26 cellular contexts compared by ENCODE assay signal in the genomic region with DNA sequence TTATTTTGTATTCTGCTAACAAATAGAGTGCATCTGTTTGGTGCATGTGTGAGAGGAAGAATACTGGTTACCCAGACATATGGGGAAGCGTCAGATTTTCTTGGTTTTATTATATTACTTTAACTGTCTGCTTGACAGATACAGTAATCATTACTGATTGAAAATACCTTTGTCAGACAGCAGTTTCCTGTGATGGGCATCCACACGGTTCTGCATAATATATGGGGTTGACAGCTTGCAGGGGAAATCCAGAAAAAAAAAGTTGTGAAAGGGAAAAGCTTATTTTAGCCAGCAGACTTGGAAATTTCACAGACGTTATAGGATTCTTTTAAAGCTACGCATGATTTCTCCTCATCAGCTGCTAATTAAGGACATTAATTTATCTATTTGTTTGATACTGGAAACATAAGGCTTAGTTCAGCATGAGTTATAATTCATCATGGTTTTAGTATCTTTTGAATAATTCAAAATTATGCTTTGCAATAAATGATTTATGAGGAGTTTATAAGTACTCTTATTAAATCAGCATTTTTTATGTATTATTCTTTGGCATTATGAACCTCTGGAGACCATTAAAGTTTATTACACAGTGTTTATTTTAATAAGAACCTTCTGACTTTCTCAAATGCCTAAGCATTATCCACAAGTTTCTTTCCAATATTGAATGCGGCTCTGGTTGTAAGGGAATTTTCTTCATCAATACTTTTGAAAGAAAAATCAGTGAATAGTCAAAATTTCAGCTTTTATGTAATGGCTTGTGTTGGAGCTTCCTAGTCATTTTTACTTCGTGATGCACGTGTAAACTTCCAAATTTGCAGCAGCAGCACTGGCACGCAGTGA.
"Had no signal": no experiment of that assay in that cellular context is flagged by ENCODE, and none has a peak within 500 bp of the region (broad histone marks: within the 10 kb centered on the region; RNA-seq: fewer than 3 reads in every experiment).

No MANE protein-coding gene starts in this region.

- H3K27ac ChIP-seq: ascending aorta, body of pancreas, SJSA1 had no signal

- DNase-seq: activated CD4-positive, alpha-beta T cell treated with anti-CD3 and anti-CD28 coated beads, Interleukin-2, amount 10 ng/mL, durations not matched to agents 24 days and 14 days; activated CD4-positive, alpha-beta T cell treated with anti-CD3 and anti-CD28 coated beads, Interleukin-2, amount 50 U/mL, for 48 hours; activated CD8-positive, alpha-beta memory T cell treated with anti-CD3 and anti-CD28 coated beads, Interleukin-2, amount 10 ng/mL, durations not matched to agents 7 days and 5 days; activated effector memory CD4-positive, alpha-beta T cell treated with Interleukin-2 at 50 U/mL for 16 hours; activated naive CD4-positive, alpha-beta T cell; activated T-cell treated with anti-CD3 and anti-CD28 coated beads, Interleukin-2, amount 50 U/mL, for 24 hours; body of pancreas; MG63; NCI-H1105 treated with DMSO at 0.1 percent for 48 hours; NCI-H1436 treated with DMSO at 0.1 percent for 48 hours; NCI-H187; NCI-H2081; NCI-H510A treated with DMSO at 0.1 percent for 48 hours; NCI-H69; NK-92 treated with Interleukin-12 subunit alpha and Interleukin-12 subunit beta, amount 100 ng/mL, for 24 hours; OCI-M1; Right ventricle myocardium superior; RPMI8226; SW 1271 had no signal

- H3K27me3 Mint-ChIP-seq: activated CD4-positive, alpha-beta T cell treated with anti-CD3 and anti-CD28 coated beads, Interleukin-2, amount 10 ng/mL, durations not matched to agents 24 days and 14 days; activated CD8-positive, alpha-beta memory T cell treated with anti-CD3 and anti-CD28 coated beads, Interleukin-2, amount 10 ng/mL, durations not matched to agents 7 days and 5 days; activated T-cell treated with anti-CD3 and anti-CD28 coated beads, Interleukin-2, amount 50 U/mL, for 24 hours had no signal

- H3K27ac Mint-ChIP-seq: activated CD4-positive, alpha-beta T cell treated with anti-CD3 and anti-CD28 coated beads, Interleukin-2, amount 10 ng/mL, durations not matched to agents 24 days and 14 days; activated CD8-positive, alpha-beta memory T cell treated with anti-CD3 and anti-CD28 coated beads, Interleukin-2, amount 10 ng/mL, durations not matched to agents 7 days and 5 days; activated naive CD4-positive, alpha-beta T cell treated with anti-CD3 and anti-CD28 coated beads, Interleukin-2, amount 50 U/mL, for 24 hours; activated T-cell treated with anti-CD3 and anti-CD28 coated beads, Interleukin-2, amount 50 U/mL, for 24 hours; activated T-helper 1 cell treated with anti-CD3 and anti-CD28 coated beads, Interleukin-12 subunit alpha, Interleukin-12 subunit beta, Interleukin-2, Interleukin-4 antibody, amounts not matched to agents 30 ng/mL and 10 ng/mL and 1 ng/mL, durations not matched to agents 14 hours and 24 hours and 36 hours; T-helper 1 cell treated with Interleukin-12 subunit alpha and Interleukin-12 subunit beta and Interleukin-4 antibody, amounts not matched to agents 30 μg/mL and 1 μg/mL, for 36 hours had no signal

- H3K4me3 Mint-ChIP-seq: activated CD4-positive, alpha-beta T cell treated with anti-CD3 and anti-CD28 coated beads, Interleukin-2, amount 10 ng/mL, durations not matched to agents 24 days and 14 days; activated CD8-positive, alpha-beta memory T cell treated with anti-CD3 and anti-CD28 coated beads, Interleukin-2, amount 10 ng/mL, durations not matched to agents 7 days and 5 days; activated naive CD4-positive, alpha-beta T cell treated with anti-CD3 and anti-CD28 coated beads, Interleukin-2, amount 50 U/mL, for 24 hours; activated T-cell treated with anti-CD3 and anti-CD28 coated beads, Interleukin-2, amount 50 U/mL, for 24 hours; activated T-helper 1 cell treated with anti-CD3 and anti-CD28 coated beads, Interleukin-12 subunit alpha, Interleukin-12 subunit beta, Interleukin-2, Interleukin-4 antibody, amounts not matched to agents 30 ng/mL and 10 ng/mL and 1 ng/mL, durations not matched to agents 14 hours and 24 hours and 36 hours; T-helper 1 cell treated with Interleukin-12 subunit alpha and Interleukin-12 subunit beta and Interleukin-4 antibody, amounts not matched to agents 30 μg/mL and 1 μg/mL, for 36 hours had no signal

- H3K4me1 Mint-ChIP-seq: activated CD4-positive, alpha-beta T cell treated with anti-CD3 and anti-CD28 coated beads, Interleukin-2, amount 10 ng/mL, durations not matched to agents 24 days and 14 days; activated CD8-positive, alpha-beta memory T cell treated with anti-CD3 and anti-CD28 coated beads, Interleukin-2, amount 10 ng/mL, durations not matched to agents 7 days and 5 days; activated naive CD4-positive, alpha-beta T cell treated with anti-CD3 and anti-CD28 coated beads, Interleukin-2, amount 50 U/mL, for 24 hours had no signal

- H3K9me3 Mint-ChIP-seq: activated CD4-positive, alpha-beta T cell treated with anti-CD3 and anti-CD28 coated beads, Interleukin-2, amount 10 ng/mL, durations not matched to agents 24 days and 14 days; activated T-cell treated with anti-CD3 and anti-CD28 coated beads, Interleukin-2, amount 50 U/mL, for 24 hours; activated T-helper 1 cell treated with anti-CD3 and anti-CD28 coated beads, Interleukin-12 subunit alpha, Interleukin-12 subunit beta, Interleukin-2, Interleukin-4 antibody, amounts not matched to agents 30 ng/mL and 10 ng/mL and 1 ng/mL, durations not matched to agents 14 hours and 24 hours and 36 hours; T-helper 1 cell treated with Interleukin-12 subunit alpha and Interleukin-12 subunit beta and Interleukin-4 antibody, amounts not matched to agents 30 μg/mL and 1 μg/mL, for 36 hours had no signal

- ATAC-seq: activated CD4-positive, CD25-positive, alpha-beta regulatory T cell treated with anti-CD3 and anti-CD28 coated beads, Interleukin-2, amount 50 U/mL, for 24 hours; activated CD8-positive, alpha-beta memory T cell treated with anti-CD3 and anti-CD28 coated beads, Interleukin-2, amount 10 ng/mL, durations not matched to agents 7 days and 5 days; body of pancreas; Panc1 had no signal

- H3K36me3 ChIP-seq: ascending aorta, MG63, SJSA1 had no signal

- H3K4me3 ChIP-seq: ascending aorta, body of pancreas, MG63, SJSA1 had no signal

- H3K4me1 ChIP-seq: ascending aorta, body of pancreas, SJSA1 had no signal

- H3K36me3 Mint-ChIP-seq: activated CD8-positive, alpha-beta memory T cell treated with anti-CD3 and anti-CD28 coated beads, Interleukin-2, amount 10 ng/mL, durations not matched to agents 7 days and 5 days had no signal

- H3K27me3 ChIP-seq: ascending aorta, body of pancreas, MG63, SJSA1 had no signal

- H3K9me3 ChIP-seq: ascending aorta, body of pancreas, SJSA1 had no signal
